Comparison of ENCODE assay signal across 9 cellular contexts in the genomic region with DNA sequence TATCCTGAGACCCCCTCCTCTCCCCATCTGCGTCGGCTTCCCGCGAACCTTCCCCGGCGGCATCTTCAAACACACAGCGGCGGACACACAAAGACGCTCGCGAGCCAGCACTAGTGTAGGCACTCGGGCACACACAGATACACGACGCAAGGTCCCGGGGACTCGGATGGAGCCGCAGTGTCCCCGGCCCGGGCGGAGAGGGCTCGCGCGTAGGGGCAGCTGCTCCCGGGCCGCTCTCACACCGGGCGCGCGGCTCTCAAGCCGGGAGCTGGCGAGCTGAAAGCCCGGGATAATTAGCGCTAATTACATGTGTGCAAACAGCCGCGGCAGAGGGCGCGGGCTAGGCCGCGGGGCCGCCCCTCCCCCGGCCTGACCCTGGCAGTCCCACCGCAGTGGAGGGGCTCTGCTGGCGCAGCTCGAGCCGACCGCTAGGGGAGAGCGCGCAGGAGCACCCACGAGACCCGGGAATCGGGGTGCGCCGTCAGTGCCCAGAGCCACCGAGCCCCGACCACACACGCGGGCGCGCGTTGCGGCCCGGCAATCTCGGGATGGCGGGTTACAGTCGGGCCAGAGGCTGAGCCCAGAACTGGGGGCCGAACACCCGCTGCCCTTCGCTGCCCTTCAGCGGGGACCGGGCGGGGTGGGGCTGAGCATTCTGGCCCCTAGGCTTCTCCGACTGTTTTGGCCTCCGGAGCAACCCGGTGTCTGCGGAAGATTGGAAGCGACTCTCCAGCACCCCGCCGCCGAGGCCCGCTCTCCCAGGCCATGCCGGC.
DNase-seq lines count a peak whose midpoint lies in the region; ATAC-seq lines count a peak whose summit lies in the region.
"Had no signal": no experiment of that assay in that cellular context is flagged by ENCODE, and none has a peak within 500 bp of the region (broad histone marks: within the 10 kb centered on the region; RNA-seq: fewer than 3 reads in every experiment).

No MANE protein-coding gene starts in this region.

- 0% methylated on average over 79 to 81 of the region's 81 CpGs for WGBS in mesodermal cell (ENCODE audit: insufficient coverage in 2 of 2), 2 experiments

- H3K4me1 ChIP-seq in mesodermal cell (ENCODE audit: control insufficient read depth, insufficient read depth, low read length, poor library complexity, severe bottlenecking): no peaks in the 10 kb centered on the region

- H3K9me3 ChIP-seq in mesodermal cell (ENCODE audit: control insufficient read depth, low read length): no peaks in the 10 kb centered on the region

- no peaks in the 10 kb centered on the region for H3K36me3 ChIP-seq in mesodermal cell (ENCODE audit: control insufficient read depth, insufficient read depth, low read length)

- peak; percentile 28 for DNase-seq in activated T-cell treated with anti-CD3 and anti-CD28 coated beads, Interleukin-2, amount 50 U/mL, for 1 hour
- DNase-seq in activated T-cell treated with anti-CD3 and anti-CD28 coated beads for 4 hours: no peak
- DNase-seq in NCI-H774 (lab: John Stamatoyannopoulos, UW): peak; percentile 89
- DNase-seq in ecto neural progenitor cell (ENCODE audit: low spot score): peak; percentile 81
- no peak for DNase-seq in SW480 (ENCODE audit: low spot score)
- DNase-seq: DND-41 had no signal

- no peak for ATAC-seq in HG03457 (IDR thresholded peaks at IDR 0.05; ENCODE audit: unreplicated experiment)
- no peak for ATAC-seq in GM19467 (IDR thresholded peaks at IDR 0.05; ENCODE audit: unreplicated experiment)

- H3K27ac ChIP-seq in mesodermal cell (ENCODE audit: low read depth, low read length, severe bottlenecking): no peak overlapping the region

- peak overlapping the region; percentile 36 for H3K4me3 ChIP-seq in mesodermal cell (ENCODE audit: extremely low read depth, insufficient read depth, low read length, poor library complexity, severe bottlenecking)

Comparison
In these comparisons a context has a peak if more than half of its experiments do, and no peak if none do; other contexts are left out.
1. DNase-seq: peak in activated T-cell treated with anti-CD3 and anti-CD28 coated beads, Interleukin-2, amount 50 U/mL, for 1 hour (single experiment), NCI-H774 (single experiment) and ecto neural progenitor cell (single experiment); none in activated T-cell treated with anti-CD3 and anti-CD28 coated beads for 4 hours (single experiment) and SW480 (single experiment).